28 cellular contexts compared by ENCODE assay signal in genomic region chr2:55403177-55403998, GRCh38. TPM values are rescaled to one million over a fixed set of nuclear protein-coding genes. Genes with fewer than 3 reads are reported as not detected.
A peak's percentile ranks its signal among the peaks of the same experiment; 100 is the strongest.
DNase-seq lines count a peak whose midpoint lies in the region; ATAC-seq lines count a peak whose summit lies in the region.
"Had no signal": no experiment of that assay in that cellular context is flagged by ENCODE, and none has a peak within 500 bp of the region (broad histone marks: within the 10 kb centered on the region; RNA-seq: fewer than 3 reads in every experiment).

No MANE protein-coding gene starts in this region.

- intact Hi-C loops in Right ventricle myocardium superior (cut with DNase I): no loop called here

- DNase-seq in CD1c-positive myeloid dendritic cell (ENCODE audit: extremely low spot score): peak; percentile 42
- peak; percentile 68 for DNase-seq in NOMO-1 treated with DMSO at 0.1 percent for 48 hours (lab: John Stamatoyannopoulos, UW; ENCODE audit: unreplicated experiment)
- DNase-seq in caudate nucleus (lab: John Stamatoyannopoulos, UW): peak in 1 of 61 donors; percentile 8
- peak; percentile 82 for DNase-seq in midbrain (lab: John Stamatoyannopoulos, UW)
- DNase-seq in Right ventricle myocardium superior: no peak
- DNase-seq in stimulated activated naive CD4-positive, alpha-beta T cell (lab: John Stamatoyannopoulos, UW): no peak
- no peak for DNase-seq in NCI-H748 treated with DMSO at 0.1 percent for 48 hours (lab: John Stamatoyannopoulos, UW)
- DNase-seq in activated effector memory CD4-positive, alpha-beta T cell treated with anti-CD3 and anti-CD28 coated beads, Interleukin-2, amount 50 U/mL, for 16 hours: no peak
- DNase-seq: activated CD4-positive, CD25-positive, alpha-beta regulatory T cell treated with anti-CD3 and anti-CD28 coated beads, Interleukin-2, amount 50 U/mL, for 72 hours; activated CD8-positive, alpha-beta T cell treated with anti-CD3 and anti-CD28 coated beads for 36 hours; activated naive CD8-positive, alpha-beta T cell treated with anti-CD3 and anti-CD28 coated beads for 36 hours; Calu3; DND-41; effector CD4-positive, alpha-beta T cell; H9; immature natural killer cell; NCI-H1105; NCI-H2029 treated with DMSO at 0.1 percent for 48 hours; NCI-H345; nephron progenitor cell; sigmoid colon; SJCRH30; stimulated activated CD4-positive, alpha-beta T cell treated with anti-CD3 and anti-CD28 coated beads, Interleukin-15, amount 100 ng/mL, for 24 hours; stomach; T-helper 1 cell; upper lobe of right lung had no signal

- peak overlapping the region; percentile 94 for H3K27ac ChIP-seq in caudate nucleus (ENCODE audit: low read depth, low read length)
- H3K27ac ChIP-seq: BLaER1, parathyroid adenoma, sigmoid colon, SJCRH30, stomach, upper lobe of right lung had no signal

- ATAC-seq in Right ventricle myocardium superior (ENCODE audit: poor library complexity): no peak
- ATAC-seq: activated CD8-positive, alpha-beta T cell treated with anti-CD3 and anti-CD28 coated beads for 36 hours; upper lobe of right lung had no signal

RNA-seq across cellular contexts. Expression of gene CCDC88A, which starts 16.3 kb away (rescaled TPM):
- total RNA-seq in Right ventricle myocardium superior: 19.4 TPM

Comparison
In these comparisons a context has a peak if more than half of its experiments do, and no peak if none do; other contexts are left out.
1. DNase-seq: peak in CD1c-positive myeloid dendritic cell (single experiment), NOMO-1 treated with DMSO at 0.1 percent for 48 hours (single experiment) and midbrain (single experiment); none in Right ventricle myocardium superior (single experiment), stimulated activated naive CD4-positive, alpha-beta T cell (0 of 6), NCI-H748 treated with DMSO at 0.1 percent for 48 hours (single experiment) and activated effector memory CD4-positive, alpha-beta T cell treated with anti-CD3 and anti-CD28 coated beads, Interleukin-2, amount 50 U/mL, for 16 hours (single experiment).